ENCODE assay signal across 23 cellular contexts in genomic region chr2:220117010-220117409, GRCh38.
"Had no signal": no experiment of that assay in that cellular context is flagged by ENCODE, and none has a peak within 500 bp of the region (broad histone marks: within the 10 kb centered on the region; RNA-seq: fewer than 3 reads in every experiment).

No MANE protein-coding gene starts in this region.

- DNase-seq: activated CD4-positive, alpha-beta T cell treated with anti-CD3 and anti-CD28 coated beads for 4 hours; activated CD4-positive, alpha-beta T cell treated with anti-CD3 and anti-CD28 coated beads, Interleukin-2, amount 50 U/mL, for 4 hours; activated CD8-positive, alpha-beta memory T cell treated with anti-CD3 and anti-CD28 coated beads, Interleukin-2, amount 50 U/mL, for 48 hours; activated CD8-positive, alpha-beta T cell treated with anti-CD3 and anti-CD28 coated beads, Interleukin-2, amount 10 ng/mL, durations not matched to agents 7 days and 5 days; activated effector memory CD4-positive, alpha-beta T cell treated with Interleukin-2 at 50 U/mL for 16 hours; activated naive CD4-positive, alpha-beta T cell treated with anti-CD3 and anti-CD28 coated beads for 36 hours; activated T-cell treated with anti-CD3 and anti-CD28 coated beads, Interleukin-2, amount 50 U/mL, for 24 hours; amygdala; Karpas-422; MM.1S; NCI-H1105 treated with DMSO at 0.1 percent for 48 hours; NCI-H1694 treated with DMSO at 0.1 percent for 48 hours; NCI-H2029 treated with DMSO at 0.1 percent for 48 hours; NCI-H226; NCI-H510A treated with DMSO at 0.1 percent for 48 hours; NCI-H774; NK-92 treated with Interleukin-12 subunit alpha and Interleukin-12 subunit beta, amount 100 ng/mL, for 24 hours; OCI-M1; RPMI8226 had no signal

- ATAC-seq: activated CD4-positive, CD25-positive, alpha-beta regulatory T cell treated with anti-CD3 and anti-CD28 coated beads, Interleukin-2, amount 50 U/mL, for 24 hours; activated CD8-positive, alpha-beta T cell treated with anti-CD3 and anti-CD28 coated beads, Interleukin-2, amount 10 ng/mL, durations not matched to agents 7 days and 5 days; K562; Panc1; Right ventricle myocardium inferior had no signal
